Comparison of ENCODE assay signal across 17 cellular contexts in genomic region chr1:66617362-66617761, GRCh38.
DNase-seq lines count a peak whose midpoint lies in the region; ATAC-seq and TF ChIP-seq lines count a peak whose summit lies in the region.
"Had no signal": no experiment of that assay in that cellular context is flagged by ENCODE, and none has a peak within 500 bp of the region (broad histone marks: within the 10 kb centered on the region; RNA-seq: fewer than 3 reads in every experiment).

No MANE protein-coding gene starts in this region.

- TF ChIP-seq CTCF in AG09319 (IDR thresholded peaks at IDR 0.05; ENCODE audit: low read depth, low read length) (no peak), dorsolateral prefrontal cortex (IDR thresholded peaks at IDR 0.05 in 54 of 56, conservative IDR thresholded peaks at IDR 0.05 in 2 of 56; ENCODE audit: low read depth in 1 of 56, partially characterized antibody in 56 of 56) (no peak)

- no peaks in the 10 kb centered on the region for H3K27me3 ChIP-seq in dorsolateral prefrontal cortex

- H3K27ac ChIP-seq in dorsolateral prefrontal cortex, result no peak overlapping the region

- no peak overlapping the region for H3K4me3 ChIP-seq in dorsolateral prefrontal cortex
- H3K4me3 ChIP-seq: GM12878 had no signal

- intact Hi-C loops in dorsolateral prefrontal cortex (cut with DNase I), result no loop called here

- DNase-seq in AG09319 (ENCODE audit: extremely low read depth, low read depth) (peak; percentile 16), GM03348 (ENCODE audit: low spot score) (peak; percentile 13), SK-N-DZ (ENCODE audit: low spot score) (peak; percentile 7), fibroblast of gingiva (ENCODE audit: low read depth) (peak; percentile 11), dorsolateral prefrontal cortex (no peak), HCEC 1CT (no peak), OCI-M1 (lab: John Stamatoyannopoulos, UW) (no peak)
- DNase-seq: 8988T; ACHN; CD8-positive, alpha-beta T cell; COR-L47; DMS153; IMR-90; KBM-7 had no signal

- no peak for ATAC-seq in GM21515 (IDR thresholded peaks at IDR 0.05; ENCODE audit: unreplicated experiment)
- ATAC-seq: CD8-positive, alpha-beta T cell; GM12878; HCT116 had no signal

Comparison
In these comparisons a context has a peak if more than half of its experiments do, and no peak if none do; other contexts are left out.
1. DNase-seq: peak in AG09319 (single experiment), GM03348 (single experiment), SK-N-DZ (single experiment) and fibroblast of gingiva (single experiment); none in dorsolateral prefrontal cortex (0 of 10), HCEC 1CT (single experiment) and OCI-M1 (single experiment).